In genomic region chr4:139728840-139729239, GRCh38 we compare ENCODE assay signal across 1 cellular context.
TF ChIP-seq lines count a peak whose summit lies in the region.

No MANE protein-coding gene starts in this region.

TF ChIP-seq in HepG2, 621 proteins besides CTCF, POLR2A, EP300 and RAD21 (continued from another document):
- peak; percentile 35; the same call in 1 of the 2 replicates for TF ChIP-seq PAXIP1 (CRISPR knock-in tag; conservative IDR thresholded peaks at IDR 0.05)
- TF ChIP-seq TEAD3 (CRISPR knock-in tag; optimal IDR thresholded peaks at IDR 0.05; ENCODE audit: borderline replicate concordance) = peak; percentile 16
- no peak for TF ChIP-seq RBM39 (IDR thresholded peaks at IDR 0.05; ENCODE audit: low read depth, low read length, poor library complexity, severe bottlenecking)
- no peak for TF ChIP-seq ZNF503 (CRISPR knock-in tag; IDR thresholded peaks at IDR 0.05)
- TF ChIP-seq ZNF333 (CRISPR knock-in tag; IDR thresholded peaks at IDR 0.05; ENCODE audit: borderline replicate concordance) = no peak
- 0 out of 2 replicates have a peak, but pooled peaks have one; percentile 12 for TF ChIP-seq TCF7 (IDR thresholded peaks at IDR 0.05; ENCODE audit: low read depth)
- TF ChIP-seq, protein P1, sequence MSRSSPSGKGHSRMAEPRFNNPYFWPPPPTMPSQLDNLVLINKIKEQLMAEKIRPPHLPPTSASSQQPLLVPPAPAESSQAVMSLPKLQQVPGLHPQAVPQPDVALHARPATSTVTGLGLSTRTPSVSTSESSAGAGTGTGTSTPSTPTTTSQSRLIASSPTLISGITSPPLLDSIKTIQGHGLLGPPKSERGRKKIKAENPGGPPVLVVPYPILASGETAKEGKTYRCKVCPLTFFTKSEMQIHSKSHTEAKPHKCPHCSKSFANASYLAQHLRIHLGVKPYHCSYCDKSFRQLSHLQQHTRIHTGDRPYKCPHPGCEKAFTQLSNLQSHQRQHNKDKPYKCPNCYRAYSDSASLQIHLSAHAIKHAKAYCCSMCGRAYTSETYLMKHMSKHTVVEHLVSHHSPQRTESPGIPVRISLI (CRISPR knock-in tag; IDR thresholded peaks at IDR 0.05; ENCODE audit: borderline replicate concordance) = peak; percentile 81; the same call in 1 of the 2 replicates
